1 cellular context compared by ENCODE assay signal in genomic region chr7:112422842-112423496, GRCh38.
TF ChIP-seq lines count a peak whose summit lies in the region.

No MANE protein-coding gene starts in this region.

TF ChIP-seq in GM23338, 12 proteins besides CTCF, POLR2A, EP300 and RAD21 (continued from another document):
- TF ChIP-seq REST (IDR thresholded peaks at IDR 0.05; ENCODE audit: unreplicated experiment) = no peak
- TF ChIP-seq CREB1 (CRISPR knock-in tag; IDR thresholded peaks at IDR 0.05; ENCODE audit: low read depth) = 0 out of 2 replicates have a peak, but pooled peaks have one; percentile 26
- TF ChIP-seq STAT1 (IDR thresholded peaks at IDR 0.05; ENCODE audit: unreplicated experiment) = no peak
TF ChIP-seq in GM23338: peak in this region for 3.
